ENCODE assay signal across 8 cellular contexts in genomic region chrX:65667157-65667502, GRCh38. TPM values are rescaled to one million over a fixed set of nuclear protein-coding genes. Genes with fewer than 3 reads are reported as not detected.
DNase-seq lines count a peak whose midpoint lies in the region; ATAC-seq, FAIRE-seq and TF ChIP-seq lines count a peak whose summit lies in the region.

No MANE protein-coding gene starts in this region.

- H3K4me1 Mint-ChIP-seq in WTC11 = peaks cover 32% of the 10 kb centered on the region

- no peak overlapping the region for H4K91ac ChIP-seq in mesenchymal stem cell (ENCODE audit: low read length)

- TF ChIP-seq EP300 in HepG2 (IDR thresholded peaks at IDR 0.05; ENCODE audit: low read depth in 2 of 2, low read length in 2 of 2) (no peak), HepG2 (CRISPR knock-in tag; IDR thresholded peaks at IDR 0.05; ENCODE audit: borderline replicate concordance) (no peak)

- H3K79me1 ChIP-seq in mesenchymal stem cell (replicated peaks; ENCODE audit: low read length, poor library complexity, severe bottlenecking) = no peaks in the 10 kb centered on the region

- peak overlapping the region in 1 of 2 experiments; percentile 61 for H3K4ac ChIP-seq in mesenchymal stem cell (ENCODE audit: low read depth in 1 of 2, low read length in 2 of 2)

- POLR2A ChIA-PET in HepG2 (lab: Yijun Ruan, JAX) (no interaction called here), WTC11 (lab: Charles Lee) (interaction anchor here (0.6 kb wide), 1 partner anchor 47 kb away, joined by 5 read pairs; no protein-coding TSS in a partner anchor)

- H3K9me3 ChIP-seq in liver (ENCODE audit: control insufficient read depth in 4 of 4, low read length in 3 of 4) (peaks cover 0 to 3% (median 0%) of the 10 kb centered on the region in 4 donors), HepG2 (ENCODE audit: low read length) (no peaks in the 10 kb centered on the region), mesenchymal stem cell (ENCODE audit: control insufficient read depth, low read length) (peaks cover 4% of the 10 kb centered on the region)

- in situ Hi-C loops in HepG2 (cut with HindIII; ENCODE audit: extremely low pct_ligation_motif_present, low pct_unique_long_range_greater_than_20kb) = no loop called here

- H3K27me3 Mint-ChIP-seq in WTC11 (ENCODE audit: low read depth) = peaks cover 4% of the 10 kb centered on the region; the same call in 1 of the 2 replicates

- no peak overlapping the region for H2BK15ac ChIP-seq in mesenchymal stem cell (ENCODE audit: low read depth, poor library complexity, severe bottlenecking)

- H2AK5ac ChIP-seq in mesenchymal stem cell (ENCODE audit: low read length, severe bottlenecking) = no peak overlapping the region

- TF ChIP-seq CTCF in liver (IDR thresholded peaks at IDR 0.05; ENCODE audit: low read depth, low read length, missing input control) (no peak), HepG2 (CRISPR knock-in tag; IDR thresholded peaks at IDR 0.05) (no peak), WTC11 (IDR thresholded peaks at IDR 0.05) (no peak), GM20000 (IDR thresholded peaks at IDR 0.05; ENCODE audit: extremely low read depth, missing control alignments) (no peak)

- no peak overlapping the region for H3K23ac ChIP-seq in mesenchymal stem cell (ENCODE audit: low read length in 2 of 2)

- 8% methylated on average over 6 of the region's 6 CpGs for WGBS in liver
- 6% methylated on average over 1 of the region's 6 CpGs for WGBS in HepG2 (ENCODE audit: low lambda C conversion rate)
- 7% methylated on average over 3 of the region's 6 CpGs for WGBS in mesenchymal stem cell

- H2AFZ ChIP-seq in HepG2 (ENCODE audit: low read length) = no peak overlapping the region
- H2AFZ ChIP-seq in mesenchymal stem cell (ENCODE audit: low read depth, low read length) = no peak overlapping the region

- H3K4me3 ChIP-seq in liver (ENCODE audit: low read depth in 1 of 3, low read length in 3 of 3) (peak overlapping the region in 1 of 3 donors; percentile 86), HepG2 (replicated peaks in 1 of 3; ENCODE audit: insufficient read depth in 1 of 3, low read depth in 2 of 3, low read length in 3 of 3) (no peak overlapping the region), mesenchymal stem cell (ENCODE audit: insufficient read depth in 1 of 2, low read depth in 1 of 2, low read length in 2 of 2) (peak overlapping the region in 1 of 2 experiments; percentile 76)

- H2BK12ac ChIP-seq in mesenchymal stem cell (ENCODE audit: low read length in 2 of 2) = no peak overlapping the region

- H3K14ac ChIP-seq in mesenchymal stem cell (ENCODE audit: low read length in 2 of 2) = no peak overlapping the region

- H4K8ac ChIP-seq in mesenchymal stem cell (ENCODE audit: low read length) = no peak overlapping the region

- peak overlapping the region; percentile 57 for H3K4me3 Mint-ChIP-seq in WTC11

- no peak for FAIRE-seq in HepG2 (lab: Jason Lieb, UNC)

- H3K4me1 ChIP-seq in liver (ENCODE audit: control insufficient read depth in 4 of 4, insufficient read depth in 4 of 4, low read length in 3 of 4) = peaks cover 0 to 11% (median 5%) of the 10 kb centered on the region in 4 donors
- no peaks in the 10 kb centered on the region for H3K4me1 ChIP-seq in HepG2 (ENCODE audit: insufficient read depth, low read length)
- H3K4me1 ChIP-seq in mesenchymal stem cell (ENCODE audit: control insufficient read depth, insufficient read depth, low read depth, low read length) = no peaks in the 10 kb centered on the region

- H3K9ac ChIP-seq in liver (ENCODE audit: low read depth in 1 of 2, low read length in 2 of 2) (no peak overlapping the region), HepG2 (ENCODE audit: insufficient read depth, low read depth, low read length) (no peak overlapping the region), mesenchymal stem cell (ENCODE audit: low read length) (peak overlapping the region; percentile 58)

- H3K36me3 Mint-ChIP-seq in WTC11 = no peaks in the 10 kb centered on the region

- H3K27me3 ChIP-seq in liver (ENCODE audit: control insufficient read depth in 4 of 4, insufficient read depth in 4 of 4, low read length in 3 of 4) (no peaks in the 10 kb centered on the region), HepG2 (ENCODE audit: control insufficient read depth in 1 of 2, insufficient read depth in 2 of 2, low read length in 2 of 2) (no peaks in the 10 kb centered on the region), mesenchymal stem cell (ENCODE audit: control insufficient read depth in 1 of 2, insufficient read depth in 1 of 2, low read length in 2 of 2) (no peaks in the 10 kb centered on the region)

- no TSS peak for BruUV-seq in HepG2 (replicated peaks; lab: Mats Ljungman, UMichigan)

- intact Hi-C loops in HepG2 (cut with micrococcal nuclease; ENCODE audit: unreplicated experiment) = no loop called here

- H3K9me3 Mint-ChIP-seq in WTC11 = peaks cover 1% of the 10 kb centered on the region; the same call in 1 of the 2 replicates

- H3K36me3 ChIP-seq in liver (ENCODE audit: control insufficient read depth in 4 of 4, insufficient read depth in 3 of 4, low read depth in 1 of 4, low read length in 3 of 4) = no peaks in the 10 kb centered on the region
- H3K36me3 ChIP-seq in HepG2 (replicated peaks in 1 of 2; ENCODE audit: control insufficient read depth in 1 of 2, insufficient read depth in 2 of 2, low read length in 2 of 2) = no peaks in the 10 kb centered on the region
- H3K36me3 ChIP-seq in mesenchymal stem cell (ENCODE audit: control insufficient read depth in 1 of 2, insufficient read depth in 2 of 2, low read depth in 1 of 2, low read length in 2 of 2) = no peaks in the 10 kb centered on the region

- TF ChIP-seq RAD21 in liver (IDR thresholded peaks at IDR 0.05) (no peak), HepG2 (CRISPR knock-in tag; IDR thresholded peaks at IDR 0.05) (no peak)

- H3K27ac ChIP-seq in liver (ENCODE audit: low read depth in 1 of 2, low read length in 2 of 2) (peak overlapping the region; percentile 42 to 46), HepG2 (ENCODE audit: extremely low read length, insufficient read depth, low read length) (no peak overlapping the region), mesenchymal stem cell (ENCODE audit: low read length, poor library complexity, severe bottlenecking) (peak overlapping the region; percentile 32)

- DNase-seq in HepG2 (ENCODE audit: low spot score) (no peak), WTC11 (ENCODE audit: low spot score) (no peak), mesenchymal stem cell (no peak), COLO668 (lab: John Stamatoyannopoulos, UW; ENCODE audit: unreplicated experiment) (no peak), GOT3 (lab: John Stamatoyannopoulos, UW) (no peak), GM20000 (ENCODE audit: low spot score) (no peak)

- no peak overlapping the region for H2BK5ac ChIP-seq in mesenchymal stem cell (ENCODE audit: low read depth, low read length, poor library complexity, severe bottlenecking)

- no peaks in the 10 kb centered on the region for H4K20me1 ChIP-seq in HepG2 (ENCODE audit: insufficient read depth, low read length)

- no peak overlapping the region; the same call in 1 of the 2 replicates for H3K27ac Mint-ChIP-seq in WTC11

- CTCF ChIA-PET in HepG2 (lab: Yijun Ruan, JAX; ENCODE audit: low intra/inter-chr PET ratio, low total read pairs) (no interaction called here), WTC11 (lab: Charles Lee) (interaction anchor here (1.1 to 1.2 kb wide), 2 partner anchors 70 to 85 kb away, joined by 4 to 6 read pairs; no protein-coding TSS in a partner anchor)

- no peak overlapping the region for H3K18ac ChIP-seq in mesenchymal stem cell (ENCODE audit: low read depth in 1 of 2, low read length in 2 of 2)

- no peak overlapping the region for H2BK120ac ChIP-seq in mesenchymal stem cell (ENCODE audit: low read depth, low read length)

- H3K79me2 ChIP-seq in HepG2 (ENCODE audit: insufficient read depth, low read length) = no peaks in the 10 kb centered on the region

- H3K4me2 ChIP-seq in HepG2 (ENCODE audit: low read depth, low read length) (no peak overlapping the region), mesenchymal stem cell (ENCODE audit: low read length, poor library complexity, severe bottlenecking) (peak overlapping the region; percentile 56)

- no peak for TF ChIP-seq POLR2A in HepG2 (IDR thresholded peaks at IDR 0.05; ENCODE audit: insufficient read depth in 1 of 2, low read depth in 2 of 2, low read length in 2 of 2)

- ATAC-seq in HepG2 (no peak), WTC11 (no peak), HG02763 (IDR thresholded peaks at IDR 0.05; ENCODE audit: unreplicated experiment) (no peak)

TF ChIP-seq in liver, 16 proteins besides CTCF, POLR2A, EP300 and RAD21 (continues in another document):
- TF ChIP-seq NR2F2 (IDR thresholded peaks at IDR 0.05) (no peak), SP1 (IDR thresholded peaks at IDR 0.05) (no peak)

TF ChIP-seq in HepG2, 621 proteins besides CTCF, POLR2A, EP300 and RAD21 (continues in another document):
- no peak for TF ChIP-seq ZNF543 (CRISPR knock-in tag; IDR thresholded peaks at IDR 0.05)

RNA-seq across cellular contexts. Expression of gene MSN, which starts 0.3 kb away (rescaled TPM):
- total RNA-seq in liver (10 to 100 TPM; 34.6 to 46.5 TPM), HepG2 (2016; rRNA removed; fragmentation: Illumina TruSeq; extraction: Trizol) (not detected in 2 replicates), WTC11 (2021) (91.2 to 130 TPM (median 129 TPM) in 3 replicates)
- polyA plus RNA-seq in liver (10 to 100 TPM; 24.3 to 70.0 TPM), HepG2 (2011; rRNA removed) (0.15 and 0.40 TPM in 2 replicates)
- total RNA-seq in HepG2 (2016; cell fraction: cytosol; rRNA removed; fragmentation: Illumina TruSeq; extraction: Trizol; ENCODE audit: low read depth) = not detected in 2 replicates
- total RNA-seq in HepG2 (2016; cell fraction: insoluble cytoplasmic fraction; rRNA removed; fragmentation: Illumina TruSeq; extraction: Trizol) = not detected in 2 replicates
- total RNA-seq in HepG2 (2016; cell fraction: membrane; rRNA removed; fragmentation: Illumina TruSeq; extraction: Trizol) = not detected in 2 replicates
- 0.09 TPM in 1 of 2 replicates, not detected in the other for total RNA-seq in HepG2 (2016; cell fraction: nucleus; rRNA removed; fragmentation: Illumina TruSeq; extraction: Trizol)
- polyA plus RNA-seq in HepG2 (2011; cell fraction: cytosol; rRNA removed) = 0.12 and 0.19 TPM in 2 replicates
- polyA plus RNA-seq in HepG2 (2011; cell fraction: nucleus; rRNA removed) = 0.06 and 0.29 TPM in 2 replicates
- 0.09 TPM in 1 of 2 replicates, not detected in the other for polyA plus RNA-seq in HepG2 (2012)
- not detected in 2 replicates for polyA plus RNA-seq in HepG2 (2016; cell fraction: cytosol; fragmentation: Illumina TruSeq; extraction: Trizol; ENCODE audit: low read depth)
- 0.05 TPM in 1 of 2 replicates, not detected in the other for polyA plus RNA-seq in HepG2 (2016; cell fraction: insoluble cytoplasmic fraction; fragmentation: Illumina TruSeq; extraction: Trizol; ENCODE audit: low read depth)
- polyA plus RNA-seq in HepG2 (2016; cell fraction: membrane; fragmentation: Illumina TruSeq; extraction: Trizol; ENCODE audit: low read depth) = not detected in 2 replicates
- polyA plus RNA-seq in HepG2 (2016; cell fraction: nucleus; fragmentation: Illumina TruSeq; extraction: Trizol; ENCODE audit: insufficient read depth, low read depth) = not detected in 2 replicates
- 0.94 and 357 TPM in 2 replicates for polyA minus RNA-seq in HepG2 (2011; rRNA and poly(A)+ RNA removed; ENCODE audit: low replicate concordance)
- 0.59 and 0.70 TPM in 2 replicates for polyA minus RNA-seq in HepG2 (2011; cell fraction: cytosol; rRNA and poly(A)+ RNA removed)
- polyA minus RNA-seq in HepG2 (2011; cell fraction: nucleus; rRNA and poly(A)+ RNA removed) = 0.37 and 0.52 TPM in 2 replicates
- polyA plus RNA-seq in mesenchymal stem cell (2013, experiment 1 of 2) = 287 TPM
- polyA plus RNA-seq in mesenchymal stem cell (2013, experiment 2 of 2) = 277 TPM

Comparison
In these comparisons a context has a peak if more than half of its experiments do, and no peak if none do; other contexts are left out.
1. RNA of gene MSN, which starts 0.3 kb away (total RNA-seq): 91.2 to 130 TPM in WTC11 and 34.6 to 46.5 TPM in liver; 0.09 TPM in HepG2; every median in the first group is over 10 times any median in the second.